ENCODE assay signal across 33 cellular contexts in the genomic region with DNA sequence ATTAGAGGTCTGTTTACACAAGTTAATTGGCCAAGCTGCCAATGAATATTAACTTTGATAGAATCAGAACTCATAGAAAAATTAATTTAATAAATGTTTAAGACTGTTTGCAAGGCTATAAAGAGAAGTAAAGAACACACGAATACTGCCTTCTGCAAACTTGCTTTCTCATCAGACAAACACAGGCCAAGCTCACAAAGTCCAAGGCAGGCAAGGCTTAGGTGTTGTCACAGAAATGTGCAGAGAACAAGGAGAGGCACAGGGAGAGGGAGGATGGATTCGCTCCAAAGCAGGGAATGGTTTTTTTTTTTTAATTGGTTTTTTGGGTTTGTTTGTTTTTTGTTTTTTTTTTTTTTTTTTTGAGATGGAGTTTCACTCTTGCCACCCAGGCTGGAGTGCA. TPM values are rescaled to one million over a fixed set of nuclear protein-coding genes. Genes with fewer than 3 reads are reported as not detected.
A peak's percentile ranks its signal among the peaks of the same experiment; 100 is the strongest.
DNase-seq lines count a peak whose midpoint lies in the region; ATAC-seq, FAIRE-seq and TF ChIP-seq lines count a peak whose summit lies in the region.
"Had no signal": no experiment of that assay in that cellular context is flagged by ENCODE, and none has a peak within 500 bp of the region (broad histone marks: within the 10 kb centered on the region; RNA-seq: fewer than 3 reads in every experiment).

No MANE protein-coding gene starts in this region.

- H3K4me1 ChIP-seq in left ventricle myocardium inferior (peaks cover 45% of the 10 kb centered on the region), heart left ventricle (peaks cover 0 to 24% (median 10%) of the 10 kb centered on the region in 12 donors), colonic mucosa (no peaks in the 10 kb centered on the region), esophagus muscularis mucosa (peaks cover 0 to 14% (median 0%) of the 10 kb centered on the region in 4 donors)
- H3K4me1 ChIP-seq: Peyer's patch, uterus had no signal

- peak overlapping the region; percentile 8 for H3K4me3 Mint-ChIP-seq in progenitor cell of endocrine pancreas (ENCODE audit: low read depth)
- H3K4me3 Mint-ChIP-seq: activated B cell treated with CpG ODN at 0.5 μM for 24 hours; activated naive CD4-positive, alpha-beta T cell treated with anti-CD3 and anti-CD28 coated beads for 36 hours; activated T-cell treated with anti-CD3 and anti-CD28 coated beads, Interleukin-2, amount 50 U/mL, for 72 hours; neural crest cell; stimulated activated memory B cell treated with anti-CD40 and anti-IgM and Interleukin-4, amounts not matched to agents 10 μg/mL and 1 μg/mL and 100 μg/mL, for 72 hours had no signal

- peaks cover 13% of the 10 kb centered on the region for H3K27me3 Mint-ChIP-seq in progenitor cell of endocrine pancreas
- H3K27me3 Mint-ChIP-seq: activated B cell treated with CpG ODN at 0.5 μM for 24 hours; stimulated activated memory B cell treated with anti-CD40 and anti-IgM and Interleukin-4, amounts not matched to agents 10 μg/mL and 1 μg/mL and 100 μg/mL, for 72 hours had no signal

- no peak overlapping the region for H3K4me3 ChIP-seq in left ventricle myocardium inferior
- H3K4me3 ChIP-seq in heart left ventricle: no peak overlapping the region
- no peak overlapping the region for H3K4me3 ChIP-seq in colonic mucosa
- H3K4me3 ChIP-seq in esophagus muscularis mucosa: no peak overlapping the region
- H3K4me3 ChIP-seq: GM12878, Peyer's patch, uterus had no signal

- H3K36me3 Mint-ChIP-seq in progenitor cell of endocrine pancreas (ENCODE audit: insufficient read depth): peaks cover 2% of the 10 kb centered on the region

- H3K4me1 Mint-ChIP-seq in progenitor cell of endocrine pancreas (ENCODE audit: low read depth): peaks cover 20% of the 10 kb centered on the region
- H3K4me1 Mint-ChIP-seq: activated B cell treated with CpG ODN at 0.5 μM for 24 hours had no signal

- 67 to 88% (median 76%) methylated on average over 2 of the region's 2 CpGs for WGBS in heart left ventricle, 4 donors
- WGBS in esophagus muscularis mucosa: 87% methylated on average over 2 of the region's 2 CpGs

- H3K27ac ChIP-seq in left ventricle myocardium inferior (replicated peaks) (peak overlapping the region; percentile 3), heart left ventricle (no peak overlapping the region), colonic mucosa (no peak overlapping the region), esophagus muscularis mucosa (replicated peaks in 1 of 4) (no peak overlapping the region)
- H3K27ac ChIP-seq: epithelial cell of prostate, HL-60, Peyer's patch, uterus had no signal

- no peak for TF ChIP-seq EP300 in esophagus muscularis mucosa (IDR thresholded peaks at IDR 0.05)

- H3K36me3 ChIP-seq in left ventricle myocardium inferior (no peaks in the 10 kb centered on the region), heart left ventricle (peaks cover 0 to 5% (median 0%) of the 10 kb centered on the region in 9 donors), colonic mucosa (no peaks in the 10 kb centered on the region), esophagus muscularis mucosa (no peaks in the 10 kb centered on the region)
- H3K36me3 ChIP-seq: BE2C, Peyer's patch, uterus had no signal

- no peak for ATAC-seq in heart left ventricle
- ATAC-seq: activated T-cell treated with anti-CD3 and anti-CD28 coated beads, Interleukin-2, amount 50 U/mL, for 72 hours; GM12878; sciatic nerve; stimulated activated memory B cell treated with anti-CD40 and anti-IgM and Interleukin-4, amounts not matched to agents 10 μg/mL and 1 μg/mL and 100 μg/mL, for 72 hours had no signal

- peaks cover 4% of the 10 kb centered on the region for H3K9me3 Mint-ChIP-seq in progenitor cell of endocrine pancreas (ENCODE audit: low read depth)
- H3K9me3 Mint-ChIP-seq: activated B cell treated with CpG ODN at 0.5 μM for 24 hours, neural crest cell had no signal

- intact Hi-C loops in left ventricle myocardium inferior (cut with micrococcal nuclease) (no loop called here), heart left ventricle (cut with DNase I) (no loop called here), colonic mucosa (cut with DNase I) (no loop called here), esophagus muscularis mucosa (cut with DNase I) (no loop called here)

- no peak overlapping the region for H3K9ac ChIP-seq in colonic mucosa (ENCODE audit: low read depth in 2 of 2, low read length in 2 of 2)

- no peaks in the 10 kb centered on the region for H3K27me3 ChIP-seq in left ventricle myocardium inferior (ENCODE audit: low read depth)
- no peaks in the 10 kb centered on the region for H3K27me3 ChIP-seq in heart left ventricle
- no peaks in the 10 kb centered on the region for H3K27me3 ChIP-seq in colonic mucosa
- H3K27me3 ChIP-seq in esophagus muscularis mucosa: no peaks in the 10 kb centered on the region
- H3K27me3 ChIP-seq: BE2C, Peyer's patch, uterus had no signal

- no peak for DNase-seq in left ventricle myocardium inferior
- no peak for DNase-seq in heart left ventricle
- peak; percentile 41 for DNase-seq in colonic mucosa
- no peak for DNase-seq in progenitor cell of endocrine pancreas (ENCODE audit: low spot score, unreplicated experiment)
- no peak for DNase-seq in D721Med (ENCODE audit: insufficient read length, low spot score)
- DNase-seq in esophagus muscularis mucosa (ENCODE audit: extremely low spot score): no peak
- DNase-seq in DMS79 (lab: John Stamatoyannopoulos, UW): no peak
- no peak for DNase-seq in NOMO-1 treated with DMSO at 0.1 percent for 48 hours (lab: John Stamatoyannopoulos, UW; ENCODE audit: unreplicated experiment)
- DNase-seq: ACHN; activated B cell treated with CpG ODN at 0.5 μM for 24 hours; activated CD4-positive, alpha-beta T cell treated with anti-CD3 and anti-CD28 coated beads, Interleukin-2, amount 50 U/mL, for 1 hour; activated naive CD4-positive, alpha-beta T cell treated with anti-CD3 and anti-CD28 coated beads for 36 hours; activated T-cell treated with anti-CD3 and anti-CD28 coated beads, Interleukin-2, amount 50 U/mL, for 72 hours; BE2C; Calu3; effector CD8-positive, alpha-beta T cell; glutamatergic neuron; GOT3; NCI-H1694 treated with DMSO at 0.1 percent for 48 hours; NCI-H2171; NCI-H510A treated with DMSO at 0.1 percent for 48 hours; SIG-M5; stimulated activated CD4-positive, alpha-beta T cell treated with anti-CD3 and anti-CD28 coated beads, Interleukin-4, amount 100 ng/mL, for 4 hours; SW 1271; uterus had no signal

- TF ChIP-seq POLR2A in heart left ventricle (IDR thresholded peaks at IDR 0.05) (no peak), esophagus muscularis mucosa (IDR thresholded peaks at IDR 0.05; ENCODE audit: low read depth) (no peak)

- no peak for FAIRE-seq in D721Med (lab: Jason Lieb, UNC)
- FAIRE-seq: GM12878 had no signal

- TF ChIP-seq CTCF in left ventricle myocardium inferior (IDR thresholded peaks at IDR 0.05; ENCODE audit: borderline replicate concordance): no peak
- no peak for TF ChIP-seq CTCF in heart left ventricle (IDR thresholded peaks at IDR 0.05)
- TF ChIP-seq CTCF in colonic mucosa (IDR thresholded peaks at IDR 0.05): no peak
- TF ChIP-seq CTCF in progenitor cell of endocrine pancreas (IDR thresholded peaks at IDR 0.05; ENCODE audit: unreplicated experiment): no peak
- TF ChIP-seq CTCF in D721Med (IDR thresholded peaks at IDR 0.05; ENCODE audit: insufficient read depth, missing control alignments): no peak
- TF ChIP-seq CTCF in esophagus muscularis mucosa (IDR thresholded peaks at IDR 0.05): no peak

- H3K9me3 ChIP-seq in left ventricle myocardium inferior (replicated peaks) (no peaks in the 10 kb centered on the region), heart left ventricle (no peaks in the 10 kb centered on the region), colonic mucosa (no peaks in the 10 kb centered on the region), esophagus muscularis mucosa (no peaks in the 10 kb centered on the region)
- H3K9me3 ChIP-seq: BE2C, Peyer's patch, uterus had no signal

- H3K27ac Mint-ChIP-seq in progenitor cell of endocrine pancreas: peak overlapping the region; percentile 71
- H3K27ac Mint-ChIP-seq: activated B cell treated with CpG ODN at 0.5 μM for 24 hours; activated naive CD4-positive, alpha-beta T cell treated with anti-CD3 and anti-CD28 coated beads for 36 hours; activated T-cell treated with anti-CD3 and anti-CD28 coated beads, Interleukin-2, amount 50 U/mL, for 72 hours; stimulated activated memory B cell treated with anti-CD40 and anti-IgM and Interleukin-4, amounts not matched to agents 10 μg/mL and 1 μg/mL and 100 μg/mL, for 72 hours had no signal

RNA-seq across cellular contexts. Expression of gene RETREG1, which starts 43.4 kb away (rescaled TPM):
- total RNA-seq in left ventricle myocardium inferior (269 TPM), heart left ventricle (100 to 1,000 TPM in 8 of 9 donors, 10 to 100 TPM in 1; 80.3 to 219 (median 173) TPM), colonic mucosa (10 to 100 TPM; 49.9 to 56.8 TPM), progenitor cell of endocrine pancreas (7.4 and 8.0 TPM in 2 replicates), esophagus muscularis mucosa (10 to 100 TPM in 2 of 4 donors, 1 to 10 TPM in 2; 7.5 to 13.0 (median 10.3) TPM)
- 100 to 1,000 TPM in 1 of 2 donors, 10 to 100 TPM in 1; 24.5 to 110 TPM for polyA plus RNA-seq in heart left ventricle
- total RNA-seq: lung microvascular endothelial cell had no signal
